ENCODE assay signal across 10 cellular contexts in the genomic region with DNA sequence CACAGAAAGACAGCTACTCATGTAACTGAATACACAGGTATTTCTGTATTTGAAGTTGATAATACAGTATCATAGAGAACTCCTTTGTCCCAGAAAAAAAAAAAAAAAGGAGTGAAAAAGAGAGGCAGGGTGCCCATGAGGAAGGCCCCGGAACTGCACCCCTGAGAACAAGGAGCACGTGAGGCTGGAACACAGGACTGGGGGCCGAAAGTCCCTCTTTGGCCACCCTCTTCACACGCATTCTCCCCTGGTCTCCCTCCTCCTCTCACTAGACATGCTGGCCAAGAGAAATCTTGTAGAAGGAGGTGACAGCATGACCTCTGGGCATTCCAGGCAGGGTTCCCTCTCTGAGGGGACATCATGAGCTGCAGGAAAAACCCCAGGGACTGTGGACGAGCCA.
DNase-seq lines count a peak whose midpoint lies in the region; ATAC-seq and TF ChIP-seq lines count a peak whose summit lies in the region.
"Had no signal": no experiment of that assay in that cellular context is flagged by ENCODE, and none has a peak within 500 bp of the region (broad histone marks: within the 10 kb centered on the region; RNA-seq: fewer than 3 reads in every experiment).

No MANE protein-coding gene starts in this region.

- BruUV-seq in MCF 10A (replicated peaks; lab: Mats Ljungman, UMichigan), result no TSS peak

- H3K9me3 Mint-ChIP-seq in MCF 10A (ENCODE audit: unreplicated experiment), result peaks cover 5% of the 10 kb centered on the region

- peak overlapping the region in 1 of 2 donors; percentile 68 for H3K27ac ChIP-seq in breast epithelium
- peak overlapping the region; percentile 45 for H3K27ac ChIP-seq in caudate nucleus (ENCODE audit: low read depth, low read length)
- no peak overlapping the region for H3K27ac ChIP-seq in upper lobe of right lung

- no peaks in the 10 kb centered on the region for H3K36me3 Mint-ChIP-seq in MCF 10A (ENCODE audit: insufficient read depth, unreplicated experiment)

- no peaks in the 10 kb centered on the region for H3K27me3 Mint-ChIP-seq in MCF 10A (ENCODE audit: insufficient read depth, unreplicated experiment)

- DNase-seq in MCF 10A (ENCODE audit: unreplicated experiment) (no peak), breast epithelium (ENCODE audit: low spot score in 2 of 2) (no peak), caudate nucleus (lab: John Stamatoyannopoulos, UW) (peak in 1 of 61 donors; percentile 29), left kidney (ENCODE audit: low read depth, low spot score) (peak; percentile 22), upper lobe of right lung (no peak), NCI-H1092 (lab: John Stamatoyannopoulos, UW) (no peak)
- DNase-seq in stimulated activated CD4-positive, alpha-beta T cell treated with anti-CD3 and anti-CD28 coated beads, Interleukin-12 subunit alpha, Interleukin-12 subunit beta, amount 100 ng/mL, for 4 hours, result no peak
- DNase-seq: stimulated activated CD4-positive, alpha-beta T cell treated with anti-CD3 and anti-CD28 coated beads, Interleukin-4, amount 100 ng/mL, for 24 hours had no signal

- H3K4me3 Mint-ChIP-seq in MCF 10A (ENCODE audit: unreplicated experiment), result no peak overlapping the region

- POLR2A ChIA-PET in MCF 10A (lab: Yijun Ruan, JAX), result no interaction called here

- CTCF ChIA-PET in MCF 10A (lab: Yijun Ruan, JAX), result interaction anchor here (0.7 to 1.0 kb wide), 2 partner anchors 46 to 84 kb away, joined by 3 to 4 read pairs; no protein-coding TSS in a partner anchor

- H3K9me3 ChIP-seq in breast epithelium (no peaks in the 10 kb centered on the region), upper lobe of right lung (no peaks in the 10 kb centered on the region)

- intact Hi-C loops in MCF 10A (cut with micrococcal nuclease) (no loop called here), breast epithelium (cut with DNase I; ENCODE audit: low total_unique reads) (no loop called here), upper lobe of right lung (cut with DNase I) (no loop called here)

- ATAC-seq in upper lobe of right lung (no peak), HG03108 (IDR thresholded peaks at IDR 0.05; ENCODE audit: unreplicated experiment) (no peak)

- H3K36me3 ChIP-seq in breast epithelium, result no peaks in the 10 kb centered on the region
- peaks cover 16% of the 10 kb centered on the region for H3K36me3 ChIP-seq in upper lobe of right lung

- H3K4me1 ChIP-seq in breast epithelium, result peaks cover 0 to 5% of the 10 kb centered on the region in 2 donors
- peaks cover 31% of the 10 kb centered on the region for H3K4me1 ChIP-seq in upper lobe of right lung

- TF ChIP-seq POLR2A in breast epithelium (IDR thresholded peaks at IDR 0.05), result no peak

- peak; percentile 11 for TF ChIP-seq CTCF in MCF 10A (IDR thresholded peaks at IDR 0.05; ENCODE audit: unreplicated experiment)
- TF ChIP-seq CTCF in breast epithelium (IDR thresholded peaks at IDR 0.05), result peak in 1 of 3 donors; percentile 31
- peak; percentile 24 for TF ChIP-seq CTCF in upper lobe of right lung (IDR thresholded peaks at IDR 0.05)

- H3K27me3 ChIP-seq in breast epithelium, result no peaks in the 10 kb centered on the region
- no peaks in the 10 kb centered on the region for H3K27me3 ChIP-seq in upper lobe of right lung

- H3K4me3 ChIP-seq in breast epithelium (no peak overlapping the region), upper lobe of right lung (no peak overlapping the region)
- H3K4me3 ChIP-seq: lung had no signal

- H3K27ac Mint-ChIP-seq in MCF 10A (ENCODE audit: low read depth, unreplicated experiment), result no peak overlapping the region

- H3K4me1 Mint-ChIP-seq in MCF 10A (ENCODE audit: insufficient read depth, unreplicated experiment), result peaks cover 5% of the 10 kb centered on the region
